Comparison of ENCODE assay signal across 35 cellular contexts in the genomic region with DNA sequence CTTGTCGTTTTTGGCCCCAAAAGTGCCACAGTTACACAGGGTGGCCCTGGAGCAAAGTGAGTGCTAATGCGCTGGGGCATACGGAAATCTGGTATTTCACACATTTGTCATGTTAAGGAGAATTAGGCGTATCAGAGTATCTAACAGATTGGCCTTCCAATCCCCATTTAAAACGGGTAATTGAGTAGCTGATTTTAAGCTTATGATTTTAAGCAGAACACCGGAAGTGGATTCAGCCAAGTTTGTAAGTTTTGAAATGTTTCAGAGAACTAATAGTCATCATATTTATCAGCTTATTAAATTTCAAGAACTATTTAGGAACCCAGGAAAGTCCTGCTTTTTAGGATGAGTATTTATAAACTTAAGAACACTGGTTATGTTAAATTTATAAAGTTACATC. TPM values are rescaled to one million over a fixed set of nuclear protein-coding genes. Genes with fewer than 3 reads are reported as not detected.
"Had no signal": no experiment of that assay in that cellular context is flagged by ENCODE, and none has a peak within 500 bp of the region (broad histone marks: within the 10 kb centered on the region; RNA-seq: fewer than 3 reads in every experiment).

No MANE protein-coding gene starts in this region.

- H3K27me3 ChIP-seq: adrenal gland, body of pancreas had no signal

- H3K9me3 Mint-ChIP-seq: activated B cell treated with CpG ODN at 0.5 μM for 24 hours; activated CD4-positive, alpha-beta memory T cell treated with anti-CD3 and anti-CD28 coated beads for 36 hours; activated naive CD4-positive, alpha-beta T cell treated with anti-CD3 and anti-CD28 coated beads for 36 hours; activated naive CD4-positive, alpha-beta T cell treated with anti-CD3 and anti-CD28 coated beads, Interleukin-2, amount 50 U/mL, for 72 hours; activated T-cell treated with anti-CD3 and anti-CD28 coated beads, Interleukin-2, amount 50 U/mL, for 4 hours; activated T-helper 1 cell treated with anti-CD3 and anti-CD28 coated beads, Interleukin-12 subunit alpha, Interleukin-12 subunit beta, Interleukin-2, Interleukin-4 antibody, amounts not matched to agents 30 ng/mL and 10 ng/mL and 1 ng/mL, durations not matched to agents 14 hours and 24 hours and 36 hours; T-cell had no signal

- ATAC-seq: activated naive CD4-positive, alpha-beta T cell treated with anti-CD3 and anti-CD28 coated beads, Interleukin-2, amount 50 U/mL, for 72 hours; activated T-cell treated with anti-CD3 and anti-CD28 coated beads, Interleukin-2, amount 50 U/mL, for 4 hours; body of pancreas; K562; T-cell had no signal

- H3K4me3 Mint-ChIP-seq: activated B cell treated with CpG ODN at 0.5 μM for 24 hours; activated CD4-positive, alpha-beta memory T cell treated with anti-CD3 and anti-CD28 coated beads for 36 hours; activated naive CD4-positive, alpha-beta T cell treated with anti-CD3 and anti-CD28 coated beads for 36 hours; activated T-cell treated with anti-CD3 and anti-CD28 coated beads, Interleukin-2, amount 50 U/mL, for 4 hours; activated T-helper 1 cell treated with anti-CD3 and anti-CD28 coated beads, Interleukin-12 subunit alpha, Interleukin-12 subunit beta, Interleukin-2, Interleukin-4 antibody, amounts not matched to agents 30 ng/mL and 10 ng/mL and 1 ng/mL, durations not matched to agents 14 hours and 24 hours and 36 hours; T-cell had no signal

- H3K27ac ChIP-seq: body of pancreas, VCaP had no signal

- H3K27me3 Mint-ChIP-seq: activated B cell treated with CpG ODN at 0.5 μM for 24 hours; activated CD4-positive, alpha-beta memory T cell treated with anti-CD3 and anti-CD28 coated beads for 36 hours; T-cell had no signal

- H3K9me3 ChIP-seq: adrenal gland, body of pancreas had no signal

- H3K4me1 Mint-ChIP-seq: activated B cell treated with CpG ODN at 0.5 μM for 24 hours, T-cell had no signal

- H3K4me1 ChIP-seq: body of pancreas had no signal

- H3K27ac Mint-ChIP-seq: activated B cell treated with CpG ODN at 0.5 μM for 24 hours; activated CD4-positive, alpha-beta memory T cell treated with anti-CD3 and anti-CD28 coated beads for 36 hours; activated naive CD4-positive, alpha-beta T cell treated with anti-CD3 and anti-CD28 coated beads for 36 hours; activated T-helper 1 cell treated with anti-CD3 and anti-CD28 coated beads, Interleukin-12 subunit alpha, Interleukin-12 subunit beta, Interleukin-2, Interleukin-4 antibody, amounts not matched to agents 30 ng/mL and 10 ng/mL and 1 ng/mL, durations not matched to agents 14 hours and 24 hours and 36 hours; T-cell had no signal

- H3K36me3 Mint-ChIP-seq: activated naive CD4-positive, alpha-beta T cell treated with anti-CD3 and anti-CD28 coated beads, Interleukin-2, amount 50 U/mL, for 72 hours; T-cell had no signal

- H3K36me3 ChIP-seq: adrenal gland had no signal

- DNase-seq: activated B cell treated with CpG ODN at 0.5 μM for 24 hours; activated CD4-positive, alpha-beta memory T cell treated with anti-CD3 and anti-CD28 coated beads for 36 hours; activated CD4-positive, alpha-beta T cell treated with anti-CD3 and anti-CD28 coated beads for 4 hours; activated CD4-positive, alpha-beta T cell treated with anti-CD3 and anti-CD28 coated beads, Interleukin-2, amount 50 U/mL, for 1 hour; activated CD4-positive, CD25-positive, alpha-beta regulatory T cell treated with anti-CD3 and anti-CD28 coated beads, Interleukin-2, amount 50 U/mL, for 72 hours; activated CD8-positive, alpha-beta memory T cell treated with anti-CD3 and anti-CD28 coated beads, Interleukin-2, amount 50 U/mL, for 4 hours; activated gamma-delta T cell treated with Interleukin-2 at 50 U/mL for 16 hours; activated naive CD4-positive, alpha-beta T cell treated with anti-CD3 and anti-CD28 coated beads for 36 hours; activated T-cell treated with anti-CD3 and anti-CD28 coated beads for 4 hours; activated T-cell treated with anti-CD3 and anti-CD28 coated beads, Interleukin-2, amount 50 U/mL, for 4 hours; adrenal gland; body of pancreas; caudate nucleus; NCI-H1092 treated with DMSO at 0.1 percent for 48 hours; NCI-H1417; NCI-H146; NCI-H187; NCI-H2029 treated with DMSO at 0.1 percent for 48 hours; NCI-H2107; NCI-H2171; NCI-H510A; NCI-H526; NCI-H748 treated with DMSO at 0.1 percent for 48 hours; NK-92 treated with Interleukin-12 subunit alpha and Interleukin-12 subunit beta, amount 100 ng/mL, for 24 hours; OCI-M1; Right ventricle myocardium superior; T-cell; T-helper 2 cell; T-helper 9 cell had no signal

- H3K4me3 ChIP-seq: adrenal gland, body of pancreas, K562 had no signal

- FAIRE-seq: astrocyte, bronchial epithelial cell, K562 had no signal

RNA-seq across cellular contexts. Expression of a gene that starts 19.5 kb away (rescaled TPM):
- total RNA-seq: bronchial epithelial cell had no signal
